In genomic region chr15:66778314-66778665, GRCh38 we compare ENCODE assay signal across 17 cellular contexts.
"Had no signal": no experiment of that assay in that cellular context is flagged by ENCODE, and none has a peak within 500 bp of the region (broad histone marks: within the 10 kb centered on the region; RNA-seq: fewer than 3 reads in every experiment).

No MANE protein-coding gene starts in this region.

- ATAC-seq: activated CD4-positive, alpha-beta T cell treated with anti-CD3 and anti-CD28 coated beads for 36 hours; foreskin keratinocyte; naive thymus-derived CD8-positive, alpha-beta T cell; T-helper 17 cell had no signal

- DNase-seq: activated CD4-positive, alpha-beta memory T cell treated with anti-CD3 and anti-CD28 coated beads, Interleukin-2, amount 10 ng/mL, durations not matched to agents 7 days and 5 days; activated CD4-positive, alpha-beta T cell treated with anti-CD3 and anti-CD28 coated beads for 36 hours; activated effector memory CD4-positive, alpha-beta T cell treated with Interleukin-2 at 50 U/mL for 16 hours; activated naive CD4-positive, alpha-beta T cell treated with anti-CD3 and anti-CD28 coated beads, Interleukin-2, amount 50 U/mL, for 16 hours; activated T-cell treated with anti-CD3 and anti-CD28 coated beads, Interleukin-2, amount 50 U/mL, for 24 hours; central memory CD4-positive, alpha-beta T cell; cortex of kidney; effector CD4-positive, alpha-beta T cell; foreskin keratinocyte; naive thymus-derived CD8-positive, alpha-beta T cell; stimulated activated CD4-positive, alpha-beta T cell treated with anti-CD3 and anti-CD28 coated beads, Interleukin-4, amount 100 ng/mL, for 4 hours; stimulated activated CD8-positive, alpha-beta memory T cell treated with anti-CD3 and anti-CD28 coated beads, Interleukin-4, amount 100 ng/mL, for 48 hours; T-helper 17 cell; uterus had no signal

- H3K9me3 Mint-ChIP-seq: activated CD4-positive, alpha-beta memory T cell treated with anti-CD3 and anti-CD28 coated beads, Interleukin-2, amount 10 ng/mL, durations not matched to agents 7 days and 5 days; activated T-cell treated with anti-CD3 and anti-CD28 coated beads, Interleukin-2, amount 50 U/mL, for 24 hours; naive thymus-derived CD8-positive, alpha-beta T cell; stimulated activated naive CD8-positive, alpha-beta T cell treated with anti-CD3 and anti-CD28 coated beads, Interleukin-15, Interleukin-2, amounts not matched to agents 100 ng/mL and 50 ng/mL, for 24 hours had no signal

- H3K9me3 ChIP-seq: uterus had no signal

- H3K27ac ChIP-seq: foreskin keratinocyte had no signal

- H3K36me3 ChIP-seq: uterus had no signal

- H3K27ac Mint-ChIP-seq: activated CD4-positive, alpha-beta memory T cell treated with anti-CD3 and anti-CD28 coated beads, Interleukin-2, amount 10 ng/mL, durations not matched to agents 7 days and 5 days; activated CD4-positive, alpha-beta T cell treated with anti-CD3 and anti-CD28 coated beads for 36 hours; activated T-cell treated with anti-CD3 and anti-CD28 coated beads, Interleukin-2, amount 50 U/mL, for 24 hours; naive thymus-derived CD8-positive, alpha-beta T cell; stimulated activated naive CD8-positive, alpha-beta T cell treated with anti-CD3 and anti-CD28 coated beads, Interleukin-15, Interleukin-2, amounts not matched to agents 100 ng/mL and 50 ng/mL, for 24 hours; T-helper 17 cell had no signal

- H3K4me1 Mint-ChIP-seq: activated CD4-positive, alpha-beta memory T cell treated with anti-CD3 and anti-CD28 coated beads, Interleukin-2, amount 10 ng/mL, durations not matched to agents 7 days and 5 days; activated CD4-positive, alpha-beta T cell treated with anti-CD3 and anti-CD28 coated beads for 36 hours; naive thymus-derived CD8-positive, alpha-beta T cell; T-helper 17 cell had no signal

- H3K4me3 Mint-ChIP-seq: activated CD4-positive, alpha-beta memory T cell treated with anti-CD3 and anti-CD28 coated beads, Interleukin-2, amount 10 ng/mL, durations not matched to agents 7 days and 5 days; activated CD4-positive, alpha-beta T cell treated with anti-CD3 and anti-CD28 coated beads for 36 hours; activated T-cell treated with anti-CD3 and anti-CD28 coated beads, Interleukin-2, amount 50 U/mL, for 24 hours; naive thymus-derived CD8-positive, alpha-beta T cell; stimulated activated naive CD8-positive, alpha-beta T cell treated with anti-CD3 and anti-CD28 coated beads, Interleukin-15, Interleukin-2, amounts not matched to agents 100 ng/mL and 50 ng/mL, for 24 hours; T-helper 17 cell had no signal

- H3K36me3 Mint-ChIP-seq: naive thymus-derived CD8-positive, alpha-beta T cell had no signal

- H3K27me3 Mint-ChIP-seq: activated CD4-positive, alpha-beta T cell treated with anti-CD3 and anti-CD28 coated beads for 36 hours; activated T-cell treated with anti-CD3 and anti-CD28 coated beads, Interleukin-2, amount 50 U/mL, for 24 hours; stimulated activated naive CD8-positive, alpha-beta T cell treated with anti-CD3 and anti-CD28 coated beads, Interleukin-15, Interleukin-2, amounts not matched to agents 100 ng/mL and 50 ng/mL, for 24 hours had no signal

- H3K27me3 ChIP-seq: uterus had no signal

- H3K4me3 ChIP-seq: lung, skin epidermis, uterus had no signal
